Comparison of ENCODE assay signal across 8 cellular contexts in the genomic region with DNA sequence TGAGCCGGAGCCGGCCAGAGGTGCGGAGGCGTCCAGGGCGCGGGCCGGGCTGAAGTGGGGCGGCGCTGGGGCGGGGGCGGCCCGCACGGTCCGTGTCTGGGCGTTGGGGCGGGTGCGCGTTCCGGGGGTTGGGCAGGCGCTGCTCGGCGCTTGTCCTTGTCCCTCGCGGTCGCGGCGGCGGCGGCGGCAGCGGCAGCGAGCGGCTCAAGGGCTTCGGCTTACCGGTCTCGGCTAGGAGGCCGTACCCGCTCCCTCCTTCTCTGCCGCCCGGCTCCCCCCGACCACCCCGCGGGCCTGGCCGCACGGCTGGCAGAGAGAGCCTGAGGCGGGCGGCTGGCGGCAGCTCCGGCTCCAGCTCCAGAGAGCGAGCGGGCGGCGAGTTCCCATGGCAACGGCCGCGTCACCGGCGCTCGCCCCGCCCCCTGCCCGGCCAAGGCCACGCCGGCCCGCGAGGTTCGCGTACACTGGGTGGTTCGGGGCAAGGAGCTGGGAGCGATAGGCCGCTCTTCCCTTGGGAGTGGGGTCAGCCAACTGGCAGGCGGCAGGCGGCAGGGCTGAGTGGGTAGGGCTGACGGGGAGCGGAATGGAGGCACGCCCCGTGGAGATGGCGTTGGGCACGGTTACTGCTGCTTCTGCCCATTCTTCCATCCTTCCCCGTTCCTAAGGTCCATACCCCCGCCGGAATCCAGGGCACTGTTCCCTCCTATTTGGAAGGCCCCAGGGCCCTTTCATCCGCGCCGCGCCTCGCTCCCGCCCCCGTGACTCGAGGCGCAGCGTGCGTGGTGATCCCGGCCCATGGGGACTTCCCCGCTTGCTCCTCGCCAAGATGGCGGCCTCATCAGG. TPM values are rescaled to one million over a fixed set of nuclear protein-coding genes. Genes with fewer than 3 reads are reported as not detected.
DNase-seq lines count a peak whose midpoint lies in the region; ATAC-seq, FAIRE-seq and TF ChIP-seq lines count a peak whose summit lies in the region.

A gene with protein sequence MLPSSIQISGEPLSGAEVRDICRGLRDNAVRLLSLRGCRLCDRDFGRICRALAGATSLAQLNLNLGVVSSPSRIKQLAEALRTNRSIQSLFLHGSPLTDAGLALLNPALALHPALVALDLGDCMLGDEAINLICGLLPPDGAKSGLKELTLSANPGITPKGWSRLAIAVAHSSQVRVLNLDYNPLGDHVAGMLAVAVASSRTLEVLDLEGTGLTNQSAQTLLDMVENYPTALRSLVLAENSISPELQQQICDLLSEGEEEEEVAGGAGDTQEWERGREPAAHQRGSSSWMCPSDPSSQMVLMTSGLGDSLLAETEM (minus strand): TSS at position 363 of the 843 bp plus-strand sequence. CDS start 561 bp downstream, outside the sequence.

- no peak within 1 kb of the TSS for H3K27ac Mint-ChIP-seq in dendritic cell treated with granulocyte-macrophage colony-stimulating factor and Interleukin-4, amounts not matched to agents 40 ng/mL and 50 ng/mL, for 4 days

- H3K9me3 ChIP-seq in HepG2 (ENCODE audit: low read length), result no peaks in the 10 kb centered on the region

- TF ChIP-seq CTCF in HepG2 (CRISPR knock-in tag; IDR thresholded peaks at IDR 0.05), result 0 out of 2 replicates have a peak, but pooled peaks have one; percentile 2

- peak; percentile 52; the same call in 1 of the 2 replicates for TF ChIP-seq RAD21 in HepG2 (CRISPR knock-in tag; IDR thresholded peaks at IDR 0.05)

- DNase-seq in NCI-H345 treated with DMSO at 0.1 percent for 48 hours (lab: John Stamatoyannopoulos, UW; ENCODE audit: unreplicated experiment) (peak; percentile 73), HepG2 (ENCODE audit: low spot score) (peak; percentile 64)
- peak; percentile 74 for DNase-seq in activated CD4-positive, alpha-beta T cell treated with anti-CD3 and anti-CD28 coated beads, Interleukin-2, amount 50 U/mL, for 1 hour
- DNase-seq in stimulated activated CD4-positive, alpha-beta T cell treated with anti-CD3 and anti-CD28 coated beads, Interleukin-2, amount 100 ng/mL, for 24 hours, result peak; percentile 81 to 85

- H3K27me3 ChIP-seq in HepG2 (ENCODE audit: control insufficient read depth in 1 of 2, insufficient read depth in 2 of 2, low read length in 2 of 2), result peaks cover 3 to 7% of the 10 kb centered on the region in 2 experiments; a peak in 4 of 5 replicates

- no peak within 1 kb of the TSS for H3K27ac ChIP-seq in HepG2 (ENCODE audit: extremely low read length, insufficient read depth, low read length)

- peak within 1 kb of the TSS; percentile 50; the same call in 1 of the 2 replicates for H3K4me3 ChIP-seq in GM08714 (ENCODE audit: low read length)
- H3K4me3 ChIP-seq in HepG2 (replicated peaks in 1 of 3; ENCODE audit: insufficient read depth in 1 of 3, low read depth in 2 of 3, low read length in 3 of 3), result peak within 1 kb of the TSS; percentile 61 to 74 (median 69)

- H4K20me1 ChIP-seq in HepG2 (ENCODE audit: insufficient read depth, low read length), result no peaks in the 10 kb centered on the region; the same call in 1 of the 2 replicates

- H3K4me1 ChIP-seq in HepG2 (ENCODE audit: insufficient read depth, low read length), result peaks cover 57% of the 10 kb centered on the region

- H2AFZ ChIP-seq in HepG2 (ENCODE audit: low read length), result no peak within 1 kb of the TSS

- ATAC-seq in HG02642 (IDR thresholded peaks at IDR 0.05; ENCODE audit: poor library complexity, unreplicated experiment) (peak; percentile 67), HepG2 (peak; percentile 71), HG03565 (IDR thresholded peaks at IDR 0.05; ENCODE audit: unreplicated experiment) (no peak)

- H3K79me2 ChIP-seq in HepG2 (ENCODE audit: insufficient read depth, low read length), result peaks cover 10% of the 10 kb centered on the region

- H3K27me3 Mint-ChIP-seq in dendritic cell treated with granulocyte-macrophage colony-stimulating factor and Interleukin-4, amounts not matched to agents 40 ng/mL and 50 ng/mL, for 4 days, result peaks cover 29% of the 10 kb centered on the region

- H3K9me3 Mint-ChIP-seq in dendritic cell treated with granulocyte-macrophage colony-stimulating factor and Interleukin-4, amounts not matched to agents 40 ng/mL and 50 ng/mL, for 4 days, result no peaks in the 10 kb centered on the region

- WGBS in HepG2 (ENCODE audit: low lambda C conversion rate), result 35% methylated on average over 64 of the region's 96 CpGs

- TF ChIP-seq POLR2A in HepG2 (IDR thresholded peaks at IDR 0.05; ENCODE audit: insufficient read depth in 1 of 2, low read depth in 2 of 2, low read length in 2 of 2), result no peak; a peak in 2 of 4 replicates

- peak within 1 kb of the TSS; percentile 49 for H3K9ac ChIP-seq in HepG2 (ENCODE audit: insufficient read depth, low read depth, low read length)

- in situ Hi-C loops in HepG2 (cut with HindIII; ENCODE audit: extremely low pct_ligation_motif_present, low pct_unique_long_range_greater_than_20kb), result no loop called here

- CTCF ChIA-PET in HepG2 (lab: Yijun Ruan, JAX; ENCODE audit: low intra/inter-chr PET ratio, low total read pairs), result no interaction called here

- BruUV-seq in HepG2 (replicated peaks; lab: Mats Ljungman, UMichigan), result no TSS peak

- H3K36me3 Mint-ChIP-seq in dendritic cell treated with granulocyte-macrophage colony-stimulating factor and Interleukin-4, amounts not matched to agents 40 ng/mL and 50 ng/mL, for 4 days (ENCODE audit: low read depth), result peaks cover 15% of the 10 kb centered on the region

- TF ChIP-seq EP300 in HepG2 (IDR thresholded peaks at IDR 0.05; ENCODE audit: low read depth in 2 of 2, low read length in 2 of 2) (no peak), HepG2 (CRISPR knock-in tag; IDR thresholded peaks at IDR 0.05; ENCODE audit: borderline replicate concordance) (no peak; the same call in 1 of the 2 replicates)

- H3K4me1 Mint-ChIP-seq in dendritic cell treated with granulocyte-macrophage colony-stimulating factor and Interleukin-4, amounts not matched to agents 40 ng/mL and 50 ng/mL, for 4 days (ENCODE audit: low read depth), result peaks cover 68% of the 10 kb centered on the region

- intact Hi-C loops in dendritic cell treated with granulocyte-macrophage colony-stimulating factor and Interleukin-4, amounts not matched to agents 40 ng/mL and 50 ng/mL, for 4 days (cut with micrococcal nuclease), result loop anchor here (5.0 kb wide), 1 partner anchor 143 kb away; a partner anchor contains a TSS
- intact Hi-C loops in HepG2 (cut with micrococcal nuclease; ENCODE audit: unreplicated experiment), result loop anchor here (5.0 kb wide), 2 partner anchors 123 to 248 kb away; no protein-coding TSS in a partner anchor

- peak within 1 kb of the TSS; percentile 64 for H3K4me3 Mint-ChIP-seq in dendritic cell treated with granulocyte-macrophage colony-stimulating factor and Interleukin-4, amounts not matched to agents 40 ng/mL and 50 ng/mL, for 4 days

- POLR2A ChIA-PET in HepG2 (lab: Yijun Ruan, JAX), result interaction anchor here (1.0 to 1.9 kb wide), 14 partner anchors 11 to 141 kb away, joined by 3 to 13 read pairs (median 5); a partner anchor contains a TSS

- peak within 1 kb of the TSS; percentile 82 for H3K4me2 ChIP-seq in HepG2 (ENCODE audit: low read depth, low read length)

- FAIRE-seq in HepG2 (lab: Jason Lieb, UNC), result no peak

- H3K36me3 ChIP-seq in HepG2 (replicated peaks in 1 of 2; ENCODE audit: control insufficient read depth in 1 of 2, insufficient read depth in 2 of 2, low read length in 2 of 2), result peaks cover 17 to 34% of the 10 kb centered on the region in 2 experiments

TF ChIP-seq in HepG2, 621 proteins besides CTCF, POLR2A, EP300 and RAD21 (continues in another document):
- no peak for TF ChIP-seq ZNF256 (CRISPR knock-in tag; conservative IDR thresholded peaks at IDR 0.05)
- TF ChIP-seq ZMYM2 (CRISPR knock-in tag; IDR thresholded peaks at IDR 0.05), result no peak
- TF ChIP-seq ZNF766 (CRISPR knock-in tag; IDR thresholded peaks at IDR 0.05; ENCODE audit: borderline replicate concordance), result no peak
- TF ChIP-seq REXO4 (CRISPR knock-in tag; IDR thresholded peaks at IDR 0.05; ENCODE audit: borderline replicate concordance), result no peak

RNA-seq across cellular contexts. Expression of the gene that starts here (rescaled TPM):
- 0.11 and 0.17 TPM in 2 replicates for total RNA-seq in HepG2 (2016; rRNA removed; fragmentation: Illumina TruSeq; extraction: Trizol)
- total RNA-seq in HepG2 (2016; cell fraction: cytosol; rRNA removed; fragmentation: Illumina TruSeq; extraction: Trizol; ENCODE audit: low read depth), result 0.20 TPM in 1 of 2 replicates, not detected in the other
- 0.16 and 0.22 TPM in 2 replicates for total RNA-seq in HepG2 (2016; cell fraction: insoluble cytoplasmic fraction; rRNA removed; fragmentation: Illumina TruSeq; extraction: Trizol)
- 0.25 and 0.45 TPM in 2 replicates for total RNA-seq in HepG2 (2016; cell fraction: membrane; rRNA removed; fragmentation: Illumina TruSeq; extraction: Trizol)
- total RNA-seq in HepG2 (2016; cell fraction: nucleus; rRNA removed; fragmentation: Illumina TruSeq; extraction: Trizol), result 0.28 TPM in 1 of 2 replicates, not detected in the other
- polyA plus RNA-seq in HepG2 (2011; rRNA removed), result 0.08 and 0.12 TPM in 2 replicates
- polyA plus RNA-seq in HepG2 (2011; cell fraction: cytosol; rRNA removed), result 0.05 and 0.11 TPM in 2 replicates
- polyA plus RNA-seq in HepG2 (2011; cell fraction: nucleus; rRNA removed), result 0.28 and 0.39 TPM in 2 replicates
- polyA plus RNA-seq in HepG2 (2012), result 0.12 and 0.17 TPM in 2 replicates
- 0.10 and 0.14 TPM in 2 replicates for polyA plus RNA-seq in HepG2 (2016; cell fraction: cytosol; fragmentation: Illumina TruSeq; extraction: Trizol; ENCODE audit: low read depth)
- 0.19 and 0.41 TPM in 2 replicates for polyA plus RNA-seq in HepG2 (2016; cell fraction: insoluble cytoplasmic fraction; fragmentation: Illumina TruSeq; extraction: Trizol; ENCODE audit: low read depth)
- polyA plus RNA-seq in HepG2 (2016; cell fraction: membrane; fragmentation: Illumina TruSeq; extraction: Trizol; ENCODE audit: low read depth), result 0.17 and 0.19 TPM in 2 replicates
- not detected in 2 replicates for polyA plus RNA-seq in HepG2 (2016; cell fraction: nucleus; fragmentation: Illumina TruSeq; extraction: Trizol; ENCODE audit: insufficient read depth, low read depth)
- 0.06 and 0.09 TPM in 2 replicates for polyA minus RNA-seq in HepG2 (2011; rRNA and poly(A)+ RNA removed; ENCODE audit: low replicate concordance)
- polyA minus RNA-seq in HepG2 (2011; cell fraction: cytosol; rRNA and poly(A)+ RNA removed), result not detected in 2 replicates
- polyA minus RNA-seq in HepG2 (2011; cell fraction: nucleus; rRNA and poly(A)+ RNA removed), result 0.50 and 0.77 TPM in 2 replicates

Comparison
In these comparisons a context has a peak if more than half of its experiments do, and no peak if none do; other contexts are left out.
1. Peak in DNase-seq, ATAC-seq, H3K4me3 ChIP-seq, H3K9ac ChIP-seq and H3K4me2 ChIP-seq in HepG2; RNA of the gene not detected or under 1 TPM.